In the genomic region with DNA sequence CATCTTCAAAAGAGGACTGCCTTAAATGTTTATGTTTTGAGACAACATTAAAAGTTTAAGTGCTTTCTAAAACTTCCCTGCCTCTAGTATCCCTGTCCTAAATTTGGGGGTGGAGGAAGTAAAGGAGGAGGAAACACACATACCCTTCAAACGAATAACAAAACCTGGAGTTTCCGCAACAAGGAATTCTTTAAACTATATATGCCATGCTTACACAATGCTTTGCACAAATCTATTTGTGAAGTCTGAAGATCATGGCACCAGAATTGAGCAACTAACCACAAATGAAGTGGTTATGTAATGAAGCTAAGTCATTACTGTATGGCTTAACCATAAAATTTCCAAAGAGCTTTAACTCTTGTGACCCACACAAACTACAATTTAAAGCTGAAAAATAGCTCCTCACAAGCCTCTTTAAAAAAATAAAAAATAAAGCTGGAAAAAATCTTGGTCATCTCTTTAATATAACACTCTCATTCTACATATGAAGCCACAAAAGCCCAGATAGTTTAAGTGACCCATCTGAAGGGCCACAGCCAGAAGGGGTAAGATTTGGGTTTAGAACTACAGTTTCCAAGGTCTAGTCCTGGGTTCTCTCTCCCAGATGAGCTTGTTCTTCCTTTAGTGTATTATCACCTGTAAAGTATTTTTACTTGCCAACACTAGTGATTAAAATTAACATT, we compare ENCODE assay signal across 13 cellular contexts. TPM values are rescaled to one million over a fixed set of nuclear protein-coding genes. Genes with fewer than 3 reads are reported as not detected.
A peak's percentile ranks its signal among the peaks of the same experiment; 100 is the strongest.
DNase-seq lines count a peak whose midpoint lies in the region; ATAC-seq and TF ChIP-seq lines count a peak whose summit lies in the region.
"Had no signal": no experiment of that assay in that cellular context is flagged by ENCODE, and none has a peak within 500 bp of the region (broad histone marks: within the 10 kb centered on the region; RNA-seq: fewer than 3 reads in every experiment).

No MANE protein-coding gene starts in this region.

- peak overlapping the region in 1 of 3 donors; percentile 12 for H3K4me3 Mint-ChIP-seq in T-cell
- H3K4me3 Mint-ChIP-seq in immature natural killer cell, result peak overlapping the region in 3 of 5 donors; percentile 24 to 41 (median 29)

- H3K9me3 ChIP-seq in heart left ventricle (no peaks in the 10 kb centered on the region), upper lobe of left lung (no peaks in the 10 kb centered on the region)

- TF ChIP-seq EP300 in upper lobe of left lung (IDR thresholded peaks at IDR 0.05), result peak in 2 of 4 donors; percentile 67 to 91

- H3K36me3 ChIP-seq in heart left ventricle (peaks cover 0 to 16% (median 4%) of the 10 kb centered on the region in 9 donors), upper lobe of left lung (peaks cover 0 to 6% (median 2%) of the 10 kb centered on the region in 4 donors)

- DNase-seq in heart left ventricle, result no peak
- no peak for DNase-seq in cardiac septum (ENCODE audit: low spot score)
- DNase-seq in T-cell, result no peak
- no peak for DNase-seq in immature natural killer cell
- DNase-seq in upper lobe of left lung, result no peak
- no peak for DNase-seq in NCI-H1417 (lab: John Stamatoyannopoulos, UW)
- DNase-seq in cerebellar nuclear complex (lab: John Stamatoyannopoulos, UW), result no peak
- DNase-seq: activated effector memory CD4-positive, alpha-beta T cell treated with anti-CD3 and anti-CD28 coated beads, Interleukin-2, amount 50 U/mL, for 16 hours; NCI-H146; T-helper 2 cell had no signal

- POLR2A ChIA-PET in T-cell (lab: Charles Lee), result interaction anchor here (0.5 to 1.0 kb wide), 3 partner anchors 14 to 17 kb away, joined by 3 read pairs; no protein-coding TSS in a partner anchor

- H3K4me1 ChIP-seq in heart left ventricle, result peaks cover 0 to 95% (median 83%) of the 10 kb centered on the region in 12 donors
- peaks cover 61 to 93% (median 72%) of the 10 kb centered on the region in 4 donors for H3K4me1 ChIP-seq in upper lobe of left lung

- no peak for TF ChIP-seq CTCF in heart left ventricle (IDR thresholded peaks at IDR 0.05)
- no peak for TF ChIP-seq CTCF in upper lobe of left lung (IDR thresholded peaks at IDR 0.05)

- H3K27ac ChIP-seq in heart left ventricle, result peak overlapping the region; percentile 26 to 94 (median 85)
- peak overlapping the region in 3 of 4 donors; percentile 91 to 94 (median 91) for H3K27ac ChIP-seq in upper lobe of left lung

- H3K4me1 Mint-ChIP-seq in T-cell, result peaks cover 85 to 89% (median 86%) of the 10 kb centered on the region in 3 donors
- peaks cover 76 to 98% of the 10 kb centered on the region in 2 donors for H3K4me1 Mint-ChIP-seq in immature natural killer cell

- H3K27ac Mint-ChIP-seq in T-cell, result peak overlapping the region; percentile 48 to 67
- H3K27ac Mint-ChIP-seq in immature natural killer cell, result peak overlapping the region in 3 of 6 donors; percentile 20 to 61 (median 37)

- TF ChIP-seq POLR2A in heart left ventricle (IDR thresholded peaks at IDR 0.05), result no peak
- TF ChIP-seq POLR2A in upper lobe of left lung (IDR thresholded peaks at IDR 0.05), result no peak

- CTCF ChIA-PET in T-cell (lab: Charles Lee), result interaction anchor here in 1 of 2 donors (0.5 to 1.3 kb wide), 3 partner anchors 8 to 1146 kb away, joined by 3 to 5 read pairs (median 3); no protein-coding TSS in a partner anchor

- H3K36me3 Mint-ChIP-seq in T-cell, result no peaks in the 10 kb centered on the region
- H3K36me3 Mint-ChIP-seq in immature natural killer cell, result peaks cover 0 to 6% (median 5%) of the 10 kb centered on the region in 3 donors

- WGBS in heart left ventricle, 4 donors, result 54 to 63% (median 62%) methylated on average over 2 of the region's 2 CpGs
- 29 to 33% methylated on average over 2 of the region's 2 CpGs for WGBS in upper lobe of left lung, 2 donors

- H3K4me3 ChIP-seq in heart left ventricle (peak overlapping the region in 8 of 12 donors; percentile 5 to 79 (median 69)), upper lobe of left lung (peak overlapping the region in 3 of 4 donors; percentile 22 to 68 (median 66))
- H3K4me3 ChIP-seq: BLaER1 had no signal

- no peaks in the 10 kb centered on the region for H3K9me3 Mint-ChIP-seq in T-cell
- no peaks in the 10 kb centered on the region for H3K9me3 Mint-ChIP-seq in immature natural killer cell

- intact Hi-C loops in heart left ventricle (cut with DNase I), result loop anchor here in 6 of 10 donors (10.0 kb wide), 3 partner anchors 46 to 1026 kb away; partner anchors contain the start of genes TIMM23 (in 6 of the 6) and ZNF22 (in 1 of the 6)
- intact Hi-C loops in cardiac septum (cut with DNase I), result no loop called here

- no peaks in the 10 kb centered on the region for H3K27me3 Mint-ChIP-seq in T-cell
- peaks cover 0 to 3% (median 0%) of the 10 kb centered on the region in 3 donors for H3K27me3 Mint-ChIP-seq in immature natural killer cell (ENCODE audit: low read depth in 3 of 3)

- no peak for ATAC-seq in heart left ventricle
- no peak for ATAC-seq in T-cell (replicated peaks in 1 of 4)
- ATAC-seq in upper lobe of left lung (ENCODE audit: low FRiP score in 2 of 2), result peak in 1 of 2 donors; percentile 28
- ATAC-seq in HG02852 (IDR thresholded peaks at IDR 0.05; ENCODE audit: unreplicated experiment), result no peak

- no peaks in the 10 kb centered on the region for H3K27me3 ChIP-seq in heart left ventricle
- H3K27me3 ChIP-seq in upper lobe of left lung, result no peaks in the 10 kb centered on the region
- H3K27me3 ChIP-seq: BLaER1 had no signal

RNA-seq across cellular contexts. Expression of gene NCOA4, which starts 9.4 kb away (rescaled TPM):
- total RNA-seq in heart left ventricle (100 to 1,000 TPM; 187 to 296 (median 256) TPM), cardiac septum (195 TPM), T-cell (10 to 100 TPM; 60.1 to 86.8 (median 75.3) TPM), upper lobe of left lung (100 to 1,000 TPM in 4 of 6 donors, 10 to 100 TPM in 2; 57.6 to 184 (median 144) TPM)
- polyA plus RNA-seq in heart left ventricle (100 to 1,000 TPM in 1 of 2 donors, 10 to 100 TPM in 1; 55.1 to 109 TPM), immature natural killer cell (100 to 1,000 TPM; 188 to 323 (median 196) TPM)

RNA-seq across cellular contexts. Expression of gene MSMB, which starts 25.1 kb away (rescaled TPM):
- total RNA-seq in heart left ventricle (not detected), cardiac septum (not detected), T-cell (not detected), upper lobe of left lung (1 to 10 TPM in 1 of 6 donors, not detected in 5; 7.8 TPM)
- polyA plus RNA-seq in heart left ventricle (not detected), immature natural killer cell (not detected)
- total RNA-seq: urinary bladder had no signal

RNA-seq across cellular contexts. Expression of gene TIMM23, which starts 48.7 kb away (rescaled TPM):
- total RNA-seq in heart left ventricle (100 to 1,000 TPM in 2 of 9 donors, 10 to 100 TPM in 7; 73.9 to 111 (median 83.5) TPM), cardiac septum (65.7 TPM), T-cell (10 to 100 TPM; 24.5 to 27.0 (median 24.8) TPM), upper lobe of left lung (10 to 100 TPM; 15.8 to 57.6 (median 36.1) TPM)
- polyA plus RNA-seq in heart left ventricle (100 to 1,000 TPM; 118 to 123 TPM), immature natural killer cell (10 to 100 TPM; 51.5 to 84.7 (median 70.4) TPM)
